Comparison of ENCODE assay signal across 12 cellular contexts in genomic region chr15:22873204-22873701, GRCh38. TPM values are rescaled to one million over a fixed set of nuclear protein-coding genes. Genes with fewer than 3 reads are reported as not detected.
DNase-seq lines count a peak whose midpoint lies in the region; ATAC-seq and TF ChIP-seq lines count a peak whose summit lies in the region.
"Had no signal": no experiment of that assay in that cellular context is flagged by ENCODE, and none has a peak within 500 bp of the region (broad histone marks: within the 10 kb centered on the region; RNA-seq: fewer than 3 reads in every experiment).

No MANE protein-coding gene starts in this region.

- TF ChIP-seq CTCF in foreskin keratinocyte (conservative IDR thresholded peaks at IDR 0.05) (no peak), retinal pigment epithelial cell (conservative IDR thresholded peaks at IDR 0.05; ENCODE audit: low read depth, low read length) (no peak)

- H3K4me1 ChIP-seq in foreskin keratinocyte: no peaks in the 10 kb centered on the region
- H3K4me1 ChIP-seq: colonic mucosa had no signal

- no peaks in the 10 kb centered on the region for H3K27me3 ChIP-seq in foreskin keratinocyte
- H3K27me3 ChIP-seq: colonic mucosa, heart left ventricle had no signal

- DNase-seq in ELR (ENCODE audit: low read depth): peak; percentile 77
- DNase-seq in RPMI7951 (ENCODE audit: low read depth): peak; percentile 8
- peak; percentile 24 to 39 for DNase-seq in foreskin keratinocyte
- peak; percentile 38 for DNase-seq in retinal pigment epithelial cell (ENCODE audit: low read depth)
- no peak for DNase-seq in 8988T
- no peak for DNase-seq in HT-29 (ENCODE audit: low spot score)
- DNase-seq in globus pallidus (ENCODE audit: low spot score): no peak
- no peak for DNase-seq in NCI-H446 treated with DMSO at 0.1 percent for 48 hours (lab: John Stamatoyannopoulos, UW)
- DNase-seq: activated effector memory CD4-positive, alpha-beta T cell treated with anti-CD3 and anti-CD28 coated beads, Interleukin-2, amount 50 U/mL, for 16 hours; colonic mucosa; heart left ventricle; stimulated activated CD4-positive, alpha-beta T cell treated with anti-CD3 and anti-CD28 coated beads, Interleukin-15, amount 100 ng/mL, for 24 hours had no signal

- ATAC-seq in foreskin keratinocyte: no peak

- no peak overlapping the region for H3K4me3 ChIP-seq in retinal pigment epithelial cell (ENCODE audit: low read length)
- H3K4me3 ChIP-seq: colonic mucosa, heart left ventricle had no signal

- H3K27ac ChIP-seq in foreskin keratinocyte: no peak overlapping the region
- H3K27ac ChIP-seq: colonic mucosa had no signal

RNA-seq across cellular contexts. Expression of gene NIPA2, which starts 34.8 kb away (rescaled TPM):
- total RNA-seq in RPMI7951 (2014; rRNA removed; shearing (Covaris generic)): 130 and 135 TPM in 2 replicates
- total RNA-seq in foreskin keratinocyte: 69.3 and 70.0 TPM in 2 replicates
- polyA plus RNA-seq in foreskin keratinocyte: 39.1 and 44.3 TPM in 2 replicates
- total RNA-seq in HT-29 (2014; rRNA removed; shearing (Covaris generic)): 161 and 174 TPM in 2 replicates

Comparison
In these comparisons a context has a peak if more than half of its experiments do, and no peak if none do; other contexts are left out.
1. DNase-seq: peak in ELR (single experiment), RPMI7951 (single experiment), foreskin keratinocyte (2 of 2) and retinal pigment epithelial cell (single experiment); none in 8988T (single experiment), HT-29 (single experiment), globus pallidus (single experiment) and NCI-H446 treated with DMSO at 0.1 percent for 48 hours (single experiment).